ENCODE assay signal across 17 cellular contexts in the genomic region with DNA sequence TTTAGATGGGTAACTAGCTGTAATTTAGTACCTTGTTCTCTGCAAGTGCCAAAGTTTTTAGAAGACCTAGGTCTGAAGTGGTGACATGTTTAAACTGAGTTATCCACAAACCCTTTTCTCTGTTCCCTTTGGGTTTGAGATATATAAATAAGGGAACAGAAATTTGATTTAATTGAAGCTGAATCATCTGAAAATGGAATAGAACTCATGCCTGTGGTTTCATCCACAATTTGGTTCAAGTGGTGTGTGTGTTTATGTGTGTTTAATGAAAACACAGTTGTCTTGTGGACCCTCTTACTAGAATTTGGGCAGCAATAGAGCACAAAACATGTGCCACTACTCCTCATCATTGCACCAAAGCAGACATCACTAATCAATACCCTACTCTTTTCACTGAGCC.
"Had no signal": no experiment of that assay in that cellular context is flagged by ENCODE, and none has a peak within 500 bp of the region (broad histone marks: within the 10 kb centered on the region; RNA-seq: fewer than 3 reads in every experiment).

No MANE protein-coding gene starts in this region.

- H3K4me1 ChIP-seq: psoas muscle, suprapubic skin, upper lobe of left lung, uterus had no signal

- ATAC-seq: left lobe of liver, lower lobe of right lung, psoas muscle had no signal

- H3K27me3 ChIP-seq: dorsolateral prefrontal cortex, suprapubic skin, tibial artery, upper lobe of left lung, uterus had no signal

- DNase-seq: central memory CD4-positive, alpha-beta T cell; dorsolateral prefrontal cortex; effector CD8-positive, alpha-beta T cell; glutamatergic neuron; islet precursor cell; lower lobe of right lung; midbrain; naive B cell; psoas muscle; stimulated activated CD4-positive, alpha-beta T cell treated with anti-CD3 and anti-CD28 coated beads, Interleukin-2, amount 100 ng/mL, for 48 hours; stimulated activated naive CD4-positive, alpha-beta T cell treated with Interleukin-2 at 50 U/mL for 16 hours; tibial artery; upper lobe of left lung; uterus had no signal

- H3K4me3 ChIP-seq: coronary artery, dorsolateral prefrontal cortex, lower lobe of right lung, psoas muscle, suprapubic skin, tibial artery, upper lobe of left lung, uterus had no signal

- H3K36me3 ChIP-seq: lower lobe of right lung, suprapubic skin, tibial artery, upper lobe of left lung, uterus had no signal

- H3K9me3 ChIP-seq: lower lobe of right lung, psoas muscle, suprapubic skin, tibial artery, upper lobe of left lung, uterus had no signal

- H3K27ac ChIP-seq: coronary artery, lower lobe of right lung, psoas muscle, suprapubic skin, tibial artery, upper lobe of left lung had no signal
